ENCODE assay signal across 34 cellular contexts in genomic region chr10:97090644-97091043, GRCh38.
"Had no signal": no experiment of that assay in that cellular context is flagged by ENCODE, and none has a peak within 500 bp of the region (broad histone marks: within the 10 kb centered on the region; RNA-seq: fewer than 3 reads in every experiment).

No MANE protein-coding gene starts in this region.

- H3K9me3 ChIP-seq: ascending aorta had no signal

- H3K4me3 Mint-ChIP-seq: activated CD4-positive, alpha-beta memory T cell treated with anti-CD3 and anti-CD28 coated beads, Interleukin-2, amount 10 ng/mL, durations not matched to agents 7 days and 5 days; activated CD4-positive, alpha-beta T cell treated with anti-CD3 and anti-CD28 coated beads for 36 hours; activated CD4-positive, alpha-beta T cell treated with anti-CD3 and anti-CD28 coated beads, Interleukin-2, amount 10 ng/mL, durations not matched to agents 7 days and 5 days; activated CD8-positive, alpha-beta memory T cell treated with anti-CD3 and anti-CD28 coated beads, Interleukin-2, amount 10 ng/mL, durations not matched to agents 7 days and 5 days; activated CD8-positive, alpha-beta T cell treated with anti-CD3 and anti-CD28 coated beads, Interleukin-2, amount 10 ng/mL, durations not matched to agents 7 days and 5 days; activated naive CD4-positive, alpha-beta T cell treated with anti-CD3 and anti-CD28 coated beads, Interleukin-2, amount 10 ng/mL, durations not matched to agents 7 days and 5 days; activated naive CD4-positive, alpha-beta T cell treated with anti-CD3 and anti-CD28 coated beads, Interleukin-2, amount 50 U/mL, for 24 hours; activated naive CD8-positive, alpha-beta T cell; activated naive CD8-positive, alpha-beta T cell treated with anti-CD3 and anti-CD28 coated beads, Interleukin-2, amount 10 ng/mL, durations not matched to agents 7 days and 5 days; activated naive CD8-positive, alpha-beta T cell treated with anti-CD3 and anti-CD28 coated beads, Interleukin-2, amount 50 U/mL, for 24 hours; activated T-cell treated with anti-CD3 and anti-CD28 coated beads, Interleukin-2, amount 50 U/mL, for 24 hours; brain; central memory CD8-positive, alpha-beta T cell; T-helper 2 cell treated with Interferon-gamma antibody and Interleukin-4, amounts not matched to agents 5 μg/mL and 100 μg/mL, for 36 hours; WTC11 had no signal

- ATAC-seq: activated CD4-positive, alpha-beta T cell treated with anti-CD3 and anti-CD28 coated beads for 36 hours; activated CD4-positive, CD25-positive, alpha-beta regulatory T cell treated with anti-CD3 and anti-CD28 coated beads, Interleukin-2, amount 50 U/mL, for 24 hours; activated CD8-positive, alpha-beta memory T cell treated with anti-CD3 and anti-CD28 coated beads, Interleukin-2, amount 10 ng/mL, durations not matched to agents 7 days and 5 days; activated CD8-positive, alpha-beta T cell treated with anti-CD3 and anti-CD28 coated beads, Interleukin-2, amount 10 ng/mL, durations not matched to agents 7 days and 5 days; activated naive CD8-positive, alpha-beta T cell treated with anti-CD3 and anti-CD28 coated beads, Interleukin-2, amount 50 U/mL, for 24 hours had no signal

- H3K36me3 ChIP-seq: ascending aorta, cardiac muscle cell had no signal

- H3K4me1 ChIP-seq: ascending aorta had no signal

- H3K27ac ChIP-seq: ascending aorta, cardiac muscle cell, VCaP had no signal

- H3K4me3 ChIP-seq: ascending aorta, cardiac muscle cell had no signal

- H3K27me3 ChIP-seq: ascending aorta, cardiac muscle cell had no signal

- H3K36me3 Mint-ChIP-seq: activated CD8-positive, alpha-beta memory T cell treated with anti-CD3 and anti-CD28 coated beads, Interleukin-2, amount 10 ng/mL, durations not matched to agents 7 days and 5 days; activated naive CD4-positive, alpha-beta T cell treated with anti-CD3 and anti-CD28 coated beads, Interleukin-2, amount 10 ng/mL, durations not matched to agents 7 days and 5 days; activated naive CD4-positive, alpha-beta T cell treated with anti-CD3 and anti-CD28 coated beads, Interleukin-2, amount 50 U/mL, for 24 hours; activated naive CD8-positive, alpha-beta T cell; activated naive CD8-positive, alpha-beta T cell treated with anti-CD3 and anti-CD28 coated beads, Interleukin-2, amount 10 ng/mL, durations not matched to agents 7 days and 5 days; WTC11 had no signal

- H3K27ac Mint-ChIP-seq: activated CD4-positive, alpha-beta memory T cell treated with anti-CD3 and anti-CD28 coated beads, Interleukin-2, amount 10 ng/mL, durations not matched to agents 7 days and 5 days; activated CD4-positive, alpha-beta T cell treated with anti-CD3 and anti-CD28 coated beads for 36 hours; activated CD4-positive, alpha-beta T cell treated with anti-CD3 and anti-CD28 coated beads, Interleukin-2, amount 10 ng/mL, durations not matched to agents 7 days and 5 days; activated CD8-positive, alpha-beta memory T cell treated with anti-CD3 and anti-CD28 coated beads, Interleukin-2, amount 10 ng/mL, durations not matched to agents 7 days and 5 days; activated CD8-positive, alpha-beta T cell treated with anti-CD3 and anti-CD28 coated beads, Interleukin-2, amount 10 ng/mL, durations not matched to agents 7 days and 5 days; activated naive CD4-positive, alpha-beta T cell treated with anti-CD3 and anti-CD28 coated beads, Interleukin-2, amount 10 ng/mL, durations not matched to agents 7 days and 5 days; activated naive CD4-positive, alpha-beta T cell treated with anti-CD3 and anti-CD28 coated beads, Interleukin-2, amount 50 U/mL, for 24 hours; activated naive CD8-positive, alpha-beta T cell; activated naive CD8-positive, alpha-beta T cell treated with anti-CD3 and anti-CD28 coated beads, Interleukin-2, amount 10 ng/mL, durations not matched to agents 7 days and 5 days; activated naive CD8-positive, alpha-beta T cell treated with anti-CD3 and anti-CD28 coated beads, Interleukin-2, amount 50 U/mL, for 24 hours; activated T-cell treated with anti-CD3 and anti-CD28 coated beads, Interleukin-2, amount 50 U/mL, for 24 hours; activated T-helper 2 cell treated with anti-CD3 and anti-CD28 coated beads, Interferon-gamma antibody, Interleukin-2, Interleukin-4, amounts not matched to agents 10 μg/mL and 5 μg/mL and 100 μg/mL, durations not matched to agents 14 hours and 24 hours and 36 hours; T-helper 2 cell treated with Interferon-gamma antibody and Interleukin-4, amounts not matched to agents 5 μg/mL and 100 μg/mL, for 36 hours; WTC11 had no signal

- H3K4me1 Mint-ChIP-seq: activated CD4-positive, alpha-beta T cell treated with anti-CD3 and anti-CD28 coated beads for 36 hours; activated CD4-positive, alpha-beta T cell treated with anti-CD3 and anti-CD28 coated beads, Interleukin-2, amount 10 ng/mL, durations not matched to agents 7 days and 5 days; activated CD8-positive, alpha-beta memory T cell treated with anti-CD3 and anti-CD28 coated beads, Interleukin-2, amount 10 ng/mL, durations not matched to agents 7 days and 5 days; activated naive CD4-positive, alpha-beta T cell treated with anti-CD3 and anti-CD28 coated beads, Interleukin-2, amount 10 ng/mL, durations not matched to agents 7 days and 5 days; activated naive CD8-positive, alpha-beta T cell treated with anti-CD3 and anti-CD28 coated beads, Interleukin-2, amount 50 U/mL, for 24 hours had no signal

- DNase-seq: activated CD4-positive, alpha-beta memory T cell treated with anti-CD3 and anti-CD28 coated beads, Interleukin-2, amount 10 ng/mL, durations not matched to agents 7 days and 5 days; activated CD4-positive, alpha-beta T cell treated with anti-CD3 and anti-CD28 coated beads for 1 hour; activated CD4-positive, alpha-beta T cell treated with anti-CD3 and anti-CD28 coated beads for 36 hours; activated CD4-positive, alpha-beta T cell treated with anti-CD3 and anti-CD28 coated beads for 48 hours; activated CD4-positive, alpha-beta T cell treated with anti-CD3 and anti-CD28 coated beads, Interleukin-2, amount 10 ng/mL, durations not matched to agents 7 days and 5 days; activated CD4-positive, alpha-beta T cell treated with anti-CD3 and anti-CD28 coated beads, Interleukin-2, amount 50 U/mL, for 48 hours; activated CD4-positive, CD25-positive, alpha-beta regulatory T cell; activated CD8-positive, alpha-beta memory T cell treated with anti-CD3 and anti-CD28 coated beads for 24 hours; activated CD8-positive, alpha-beta memory T cell treated with anti-CD3 and anti-CD28 coated beads, Interleukin-2, amount 10 ng/mL, durations not matched to agents 7 days and 5 days; activated CD8-positive, alpha-beta memory T cell treated with anti-CD3 and anti-CD28 coated beads, Interleukin-2, amount 50 U/mL, for 48 hours; activated CD8-positive, alpha-beta T cell treated with anti-CD3 and anti-CD28 coated beads, Interleukin-2, amount 10 ng/mL, durations not matched to agents 7 days and 5 days; activated effector memory CD4-positive, alpha-beta T cell treated with Interleukin-2 at 50 U/mL for 16 hours; activated gamma-delta T cell; activated naive CD4-positive, alpha-beta T cell treated with anti-CD3 and anti-CD28 coated beads, Interleukin-2, amount 10 ng/mL, durations not matched to agents 7 days and 5 days; activated naive CD4-positive, alpha-beta T cell treated with Interleukin-2 at 50 U/mL for 16 hours; activated naive CD8-positive, alpha-beta T cell treated with anti-CD3 and anti-CD28 coated beads, Interleukin-2, amount 10 ng/mL, durations not matched to agents 7 days and 5 days; activated naive CD8-positive, alpha-beta T cell treated with anti-CD3 and anti-CD28 coated beads, Interleukin-2, amount 50 U/mL, for 24 hours; activated T-cell treated with anti-CD3 and anti-CD28 coated beads, Interleukin-2, amount 50 U/mL, for 24 hours; activated T-cell treated with anti-CD3 and anti-CD28 coated beads, Interleukin-2, amount 50 U/mL, for 48 hours; caudate nucleus; cerebellar nuclear complex; T-helper 2 cell; T-helper 9 cell had no signal
